33 cellular contexts compared by ENCODE assay signal in the genomic region with DNA sequence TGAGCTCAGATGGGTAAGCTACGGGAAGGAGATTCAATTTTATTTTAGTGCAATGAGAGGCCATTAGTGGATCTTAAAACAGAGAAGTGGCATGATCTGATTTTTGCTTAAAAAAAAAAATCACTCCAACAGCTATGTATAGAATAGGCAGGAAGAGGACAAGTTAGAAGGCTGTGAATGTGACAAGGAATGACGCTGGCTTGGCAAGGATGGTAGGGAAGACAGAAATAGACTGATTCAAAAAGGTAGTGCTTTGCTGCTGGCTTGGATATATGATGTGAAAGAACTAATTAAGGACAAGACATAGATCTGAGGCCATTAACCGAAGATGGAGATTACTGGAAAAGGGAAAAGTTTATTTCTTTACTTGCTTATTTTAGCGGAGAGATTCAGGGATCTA.
"Had no signal": no experiment of that assay in that cellular context is flagged by ENCODE, and none has a peak within 500 bp of the region (broad histone marks: within the 10 kb centered on the region; RNA-seq: fewer than 3 reads in every experiment).

No MANE protein-coding gene starts in this region.

- H3K27ac Mint-ChIP-seq: mesothelial cell of epicardium; natural killer cell treated with Interleukin-12 subunit alpha and Interleukin-12 subunit beta and Interleukin-15 and Interleukin-18, amount 100 ng/mL, for 72 hours; stimulated activated memory B cell treated with anti-CD40 and anti-IgM and Interleukin-4, amounts not matched to agents 10 μg/mL and 1 μg/mL and 100 μg/mL, for 72 hours; type B pancreatic cell had no signal

- FAIRE-seq: colon, pancreas, urothelium cell line had no signal

- H3K4me3 Mint-ChIP-seq: mesothelial cell of epicardium; naive B cell; natural killer cell treated with Interleukin-12 subunit alpha and Interleukin-12 subunit beta and Interleukin-15 and Interleukin-18, amount 100 ng/mL, for 72 hours; neural crest cell; stimulated activated memory B cell treated with anti-CD40 and anti-IgM and Interleukin-4, amounts not matched to agents 10 μg/mL and 1 μg/mL and 100 μg/mL, for 72 hours; type B pancreatic cell had no signal

- H3K27me3 ChIP-seq: dorsolateral prefrontal cortex, gastrocnemius medialis, neutrophil, pancreas, testis, tibial artery had no signal

- H3K9me3 Mint-ChIP-seq: mesothelial cell of epicardium; naive B cell; natural killer cell treated with Interleukin-12 subunit alpha and Interleukin-12 subunit beta and Interleukin-15 and Interleukin-18, amount 100 ng/mL, for 72 hours; neural crest cell; stimulated activated memory B cell treated with anti-CD40 and anti-IgM and Interleukin-4, amounts not matched to agents 10 μg/mL and 1 μg/mL and 100 μg/mL, for 72 hours; type B pancreatic cell had no signal

- H3K27ac ChIP-seq: dorsolateral prefrontal cortex, epithelial cell of prostate, gastrocnemius medialis, neutrophil, pancreas, testis, tibial artery had no signal

- H3K4me3 ChIP-seq: dorsolateral prefrontal cortex, gastrocnemius medialis, lung, mucosa of descending colon, pancreas, smooth muscle cell, testis, tibial artery had no signal

- ATAC-seq: esophagus mucosa; gastrocnemius medialis; left colon; mucosa of descending colon; natural killer cell treated with Interleukin-12 subunit alpha and Interleukin-12 subunit beta and Interleukin-15 and Interleukin-18, amount 100 ng/mL, for 72 hours; pancreas; sciatic nerve; stimulated activated memory B cell treated with anti-CD40 and anti-IgM and Interleukin-4, amounts not matched to agents 10 μg/mL and 1 μg/mL and 100 μg/mL, for 72 hours; stimulated activated naive CD8-positive, alpha-beta T cell treated with anti-CD3 and anti-CD28 coated beads, Interleukin-15, Interleukin-2, amounts not matched to agents 100 U/mL and 50 U/mL, for 24 hours had no signal

- H3K27me3 Mint-ChIP-seq: naive B cell; natural killer cell treated with Interleukin-12 subunit alpha and Interleukin-12 subunit beta and Interleukin-15 and Interleukin-18, amount 100 ng/mL, for 72 hours; stimulated activated memory B cell treated with anti-CD40 and anti-IgM and Interleukin-4, amounts not matched to agents 10 μg/mL and 1 μg/mL and 100 μg/mL, for 72 hours; type B pancreatic cell had no signal

- H3K9me3 ChIP-seq: gastrocnemius medialis, mucosa of descending colon, neutrophil, pancreas, testis, tibial artery had no signal

- DNase-seq: dorsolateral prefrontal cortex; effector CD4-positive, alpha-beta T cell; foreskin fibroblast; gastrocnemius medialis; head of caudate nucleus; hippocampal formation; islet precursor cell; kidney glomerular epithelial cell; left colon; mucosa of descending colon; naive B cell; pancreas; retina; stimulated activated CD4-positive, alpha-beta T cell treated with anti-CD3 and anti-CD28 coated beads, Interleukin-12 subunit alpha, Interleukin-12 subunit beta, amount 100 ng/mL, for 4 hours; stimulated activated CD4-positive, alpha-beta T cell treated with anti-CD3 and anti-CD28 coated beads, Interleukin-1b, Interleukin-23, amount 100 ng/mL, for 48 hours; stimulated activated CD4-positive, alpha-beta T cell treated with anti-CD3 and anti-CD28 coated beads, Interleukin-4, amount 100 ng/mL, for 24 hours; stimulated activated naive CD8-positive, alpha-beta T cell treated with anti-CD3 and anti-CD28 coated beads, Interleukin-15, Interleukin-2, amounts not matched to agents 100 U/mL and 50 U/mL, for 24 hours; substantia nigra; testis; tibial artery had no signal
